ENCODE assay signal across 12 cellular contexts in genomic region chr10:24887855-24888231, GRCh38.
DNase-seq lines count a peak whose midpoint lies in the region; ATAC-seq and TF ChIP-seq lines count a peak whose summit lies in the region.
"Had no signal": no experiment of that assay in that cellular context is flagged by ENCODE, and none has a peak within 500 bp of the region (broad histone marks: within the 10 kb centered on the region; RNA-seq: fewer than 3 reads in every experiment).

No MANE protein-coding gene starts in this region.

- H3K9me3 ChIP-seq in endodermal cell (ENCODE audit: control insufficient read depth, low read length) = no peaks in the 10 kb centered on the region
- H3K9me3 ChIP-seq: right atrium auricular region had no signal

- H3K27ac Mint-ChIP-seq in activated CD8-positive, alpha-beta memory T cell treated with anti-CD3 and anti-CD28 coated beads, Interleukin-2, amount 10 ng/mL, durations not matched to agents 7 days and 5 days = peak overlapping the region; percentile 99
- H3K27ac Mint-ChIP-seq in IgD-negative memory B cell (peak overlapping the region; percentile 8 to 94 (median 41)), endodermal cell (no peak overlapping the region)
- peak overlapping the region; percentile 87 for H3K27ac Mint-ChIP-seq in stimulated activated effector memory CD8-positive, alpha-beta T cell treated with anti-CD3 and anti-CD28 coated beads, Interleukin-12 subunit alpha, Interleukin-12 subunit beta, amount 100 ng/mL, for 72 hours

- no peak overlapping the region for H3K9ac ChIP-seq in endodermal cell (ENCODE audit: extremely low read depth, low read length, poor library complexity, severe bottlenecking)

- no peaks in the 10 kb centered on the region for H3K27me3 ChIP-seq in endodermal cell (ENCODE audit: control insufficient read depth, insufficient read depth, low read length, poor library complexity, severe bottlenecking)
- H3K27me3 ChIP-seq: right atrium auricular region had no signal

- ATAC-seq in activated CD8-positive, alpha-beta memory T cell treated with anti-CD3 and anti-CD28 coated beads, Interleukin-2, amount 10 ng/mL, durations not matched to agents 7 days and 5 days = no peak
- ATAC-seq in HG02759 (IDR thresholded peaks at IDR 0.05; ENCODE audit: unreplicated experiment) = peak; percentile 26
- peak; percentile 56 for ATAC-seq in stimulated activated effector memory CD8-positive, alpha-beta T cell treated with anti-CD3 and anti-CD28 coated beads, Interleukin-12 subunit alpha, Interleukin-12 subunit beta, amount 100 ng/mL, for 72 hours
- no peak for ATAC-seq in HG03095 (IDR thresholded peaks at IDR 0.05; ENCODE audit: unreplicated experiment)

- H3K4me3 Mint-ChIP-seq in activated CD8-positive, alpha-beta memory T cell treated with anti-CD3 and anti-CD28 coated beads, Interleukin-2, amount 10 ng/mL, durations not matched to agents 7 days and 5 days = peak overlapping the region; percentile 78
- H3K4me3 Mint-ChIP-seq in IgD-negative memory B cell (peak overlapping the region; percentile 33 to 83 (median 79)), endodermal cell (no peak overlapping the region)
- H3K4me3 Mint-ChIP-seq in stimulated activated effector memory CD8-positive, alpha-beta T cell treated with anti-CD3 and anti-CD28 coated beads, Interleukin-12 subunit alpha, Interleukin-12 subunit beta, amount 100 ng/mL, for 72 hours = peak overlapping the region; percentile 58

- no peak overlapping the region for H3K27ac ChIP-seq in endodermal cell (ENCODE audit: low read depth, low read length)
- H3K27ac ChIP-seq: right atrium auricular region had no signal

- TF ChIP-seq CTCF in endodermal cell (conservative IDR thresholded peaks at IDR 0.05) = no peak

- no peaks in the 10 kb centered on the region for H3K4me1 ChIP-seq in endodermal cell (ENCODE audit: control insufficient read depth, insufficient read depth, low read length)
- H3K4me1 ChIP-seq: right atrium auricular region had no signal

- peaks cover 50% of the 10 kb centered on the region for H3K4me1 Mint-ChIP-seq in activated CD8-positive, alpha-beta memory T cell treated with anti-CD3 and anti-CD28 coated beads, Interleukin-2, amount 10 ng/mL, durations not matched to agents 7 days and 5 days
- peaks cover 26 to 47% (median 32%) of the 10 kb centered on the region in 3 donors for H3K4me1 Mint-ChIP-seq in IgD-negative memory B cell
- H3K4me1 Mint-ChIP-seq in stimulated activated effector memory CD8-positive, alpha-beta T cell treated with anti-CD3 and anti-CD28 coated beads, Interleukin-12 subunit alpha, Interleukin-12 subunit beta, amount 100 ng/mL, for 72 hours = peaks cover 56% of the 10 kb centered on the region
- peaks cover 7% of the 10 kb centered on the region for H3K4me1 Mint-ChIP-seq in endodermal cell

- no peaks in the 10 kb centered on the region for H3K27me3 Mint-ChIP-seq in activated CD8-positive, alpha-beta memory T cell treated with anti-CD3 and anti-CD28 coated beads, Interleukin-2, amount 10 ng/mL, durations not matched to agents 7 days and 5 days
- no peaks in the 10 kb centered on the region for H3K27me3 Mint-ChIP-seq in IgD-negative memory B cell
- no peaks in the 10 kb centered on the region for H3K27me3 Mint-ChIP-seq in endodermal cell (ENCODE audit: insufficient read depth)

- peak; percentile 45 for DNase-seq in activated CD8-positive, alpha-beta memory T cell treated with anti-CD3 and anti-CD28 coated beads, Interleukin-2, amount 10 ng/mL, durations not matched to agents 7 days and 5 days
- no peak for DNase-seq in activated CD8-positive, alpha-beta memory T cell treated with anti-CD3 and anti-CD28 coated beads, Interleukin-2, amount 50 U/mL, for 48 hours
- no peak for DNase-seq in stimulated activated effector memory CD8-positive, alpha-beta T cell treated with anti-CD3 and anti-CD28 coated beads, Interleukin-12 subunit alpha, Interleukin-12 subunit beta, amount 100 ng/mL, for 72 hours (ENCODE audit: low spot score in 2 of 2)
- DNase-seq in A172 (ENCODE audit: low spot score) (no peak), endodermal cell (no peak)
- DNase-seq: ACHN, mammary epithelial cell, NCI-H1105 had no signal

- peaks cover 4% of the 10 kb centered on the region for H3K9me3 Mint-ChIP-seq in activated CD8-positive, alpha-beta memory T cell treated with anti-CD3 and anti-CD28 coated beads, Interleukin-2, amount 10 ng/mL, durations not matched to agents 7 days and 5 days (ENCODE audit: low read depth)
- H3K9me3 Mint-ChIP-seq in IgD-negative memory B cell (peaks cover 0 to 2% (median 0%) of the 10 kb centered on the region in 3 donors), endodermal cell (no peaks in the 10 kb centered on the region)
- H3K9me3 Mint-ChIP-seq in stimulated activated effector memory CD8-positive, alpha-beta T cell treated with anti-CD3 and anti-CD28 coated beads, Interleukin-12 subunit alpha, Interleukin-12 subunit beta, amount 100 ng/mL, for 72 hours = peaks cover 7% of the 10 kb centered on the region

- no peaks in the 10 kb centered on the region for H3K36me3 ChIP-seq in endodermal cell (ENCODE audit: control insufficient read depth, insufficient read depth, low read length)
- H3K36me3 ChIP-seq: right atrium auricular region had no signal

- H3K4me3 ChIP-seq in endodermal cell (ENCODE audit: low read length) = no peak overlapping the region
- H3K4me3 ChIP-seq: right atrium auricular region had no signal

- peaks cover 37% of the 10 kb centered on the region for H3K36me3 Mint-ChIP-seq in activated CD8-positive, alpha-beta memory T cell treated with anti-CD3 and anti-CD28 coated beads, Interleukin-2, amount 10 ng/mL, durations not matched to agents 7 days and 5 days
- H3K36me3 Mint-ChIP-seq in IgD-negative memory B cell (peaks cover 13% of the 10 kb centered on the region), endodermal cell (ENCODE audit: low read depth) (no peaks in the 10 kb centered on the region)
- peaks cover 5% of the 10 kb centered on the region for H3K36me3 Mint-ChIP-seq in stimulated activated effector memory CD8-positive, alpha-beta T cell treated with anti-CD3 and anti-CD28 coated beads, Interleukin-12 subunit alpha, Interleukin-12 subunit beta, amount 100 ng/mL, for 72 hours

- CTCF ChIA-PET in activated CD8-positive, alpha-beta memory T cell treated with anti-CD3 and anti-CD28 coated beads, Interleukin-2, amount 10 ng/mL, durations not matched to agents 7 days and 5 days (lab: Charles Lee) = interaction anchor here (0.9 to 1.1 kb wide), 2 partner anchors 13 to 64 kb away, joined by 3 to 4 read pairs; no protein-coding TSS in a partner anchor

- 88 to 100% methylated on average over 1 to 2 of the region's 2 CpGs for WGBS in endodermal cell (ENCODE audit: insufficient coverage in 1 of 2, insufficient read length in 1 of 2), 2 experiments

Comparison
In these comparisons a context has a peak if more than half of its experiments do, and no peak if none do; other contexts are left out.
1. ATAC-seq: peak in HG02759 (single experiment) and stimulated activated effector memory CD8-positive, alpha-beta T cell treated with anti-CD3 and anti-CD28 coated beads, Interleukin-12 subunit alpha, Interleukin-12 subunit beta, amount 100 ng/mL, for 72 hours (single experiment); none in activated CD8-positive, alpha-beta memory T cell treated with anti-CD3 and anti-CD28 coated beads, Interleukin-2, amount 10 ng/mL, durations not matched to agents 7 days and 5 days (single experiment) and HG03095 (single experiment).